ENCODE assay signal across 17 cellular contexts in the genomic region with DNA sequence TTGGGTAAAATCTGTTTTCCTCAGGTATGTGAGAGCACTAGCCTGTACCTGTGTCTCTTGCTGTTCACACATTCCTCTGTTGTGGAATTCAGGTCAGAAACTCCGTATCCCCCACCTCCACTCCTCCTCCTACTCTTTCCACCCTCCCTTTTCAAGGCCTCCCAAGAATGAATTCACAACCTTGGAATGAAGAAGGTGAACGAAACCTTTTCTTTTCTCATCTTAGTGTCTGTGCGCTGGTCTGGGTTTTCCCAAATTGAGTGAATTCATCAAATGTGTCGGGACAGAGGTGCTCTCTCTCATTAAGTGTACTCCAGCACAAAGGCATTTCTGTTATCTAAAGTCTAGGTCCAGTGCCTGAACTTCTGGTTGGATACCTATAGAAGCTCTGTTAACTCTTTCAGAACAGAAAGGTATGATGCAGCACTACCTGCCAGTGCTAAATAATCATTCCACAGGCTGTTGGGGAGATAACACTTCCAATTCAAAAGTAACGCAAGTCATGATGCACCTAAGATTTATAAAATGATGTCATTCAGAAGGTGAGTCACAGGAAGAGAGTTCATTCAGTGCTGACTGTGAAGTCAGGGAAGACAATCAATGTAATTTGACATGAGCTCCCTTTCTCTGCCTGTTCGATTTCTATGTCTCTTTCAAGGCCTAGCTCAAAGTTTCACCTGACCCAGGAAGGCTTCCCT. TPM values are rescaled to one million over a fixed set of nuclear protein-coding genes. Genes with fewer than 3 reads are reported as not detected.
A peak's percentile ranks its signal among the peaks of the same experiment; 100 is the strongest.
DNase-seq lines count a peak whose midpoint lies in the region; ATAC-seq, FAIRE-seq and TF ChIP-seq lines count a peak whose summit lies in the region.
"Had no signal": no experiment of that assay in that cellular context is flagged by ENCODE, and none has a peak within 500 bp of the region (broad histone marks: within the 10 kb centered on the region; RNA-seq: fewer than 3 reads in every experiment).

No MANE protein-coding gene starts in this region.

- dilution Hi-C loops in keratinocyte (cut with MboI; ENCODE audit: extremely low pct_ligation_motif_present, low sequenced_read_pairs), result no loop called here

- H4K20me1 ChIP-seq in keratinocyte (ENCODE audit: control insufficient read depth, extremely low read depth, insufficient read depth, low read length), result no peaks in the 10 kb centered on the region

- H3K27me3 ChIP-seq in HUES6 (ENCODE audit: control insufficient read depth, insufficient read depth, low read length), result no peaks in the 10 kb centered on the region; the same call in 1 of the 2 replicates
- no peaks in the 10 kb centered on the region for H3K27me3 ChIP-seq in keratinocyte (ENCODE audit: control insufficient read depth, extremely low read depth, insufficient read depth, low read length)
- H3K27me3 ChIP-seq: Peyer's patch, transverse colon had no signal

- DNase-seq in Caki2 (ENCODE audit: low read depth), result peak; percentile 39
- DNase-seq in choroid plexus epithelial cell (ENCODE audit: low read depth), result peak; percentile 26
- DNase-seq in keratinocyte (ENCODE audit: low read depth, low spot score), result peak; percentile 70
- DNase-seq in activated gamma-delta T cell treated with Interleukin-2 at 50 U/mL for 16 hours, result no peak
- DNase-seq in DMS79 (lab: John Stamatoyannopoulos, UW), result no peak
- no peak for DNase-seq in G401 (ENCODE audit: low spot score)
- DNase-seq: activated CD4-positive, alpha-beta T cell treated with anti-CD3 and anti-CD28 coated beads, Interleukin-2, amount 10 ng/mL, durations not matched to agents 7 days and 5 days; activated T-cell treated with anti-CD3 and anti-CD28 coated beads, Interleukin-2, amount 50 U/mL, for 48 hours; cortex of kidney; DMS79 treated with DMSO at 0.1 percent for 48 hours; NCI-H1105 treated with DMSO at 0.1 percent for 48 hours; NCI-H510A treated with DMSO at 0.1 percent for 48 hours; Peyer's patch; T-helper 17 cell; transverse colon had no signal

- H3K9me3 ChIP-seq in HUES6 (ENCODE audit: control insufficient read depth, insufficient read depth, low read depth, low read length) (peaks cover 8% of the 10 kb centered on the region; the same call in 1 of the 2 replicates), keratinocyte (ENCODE audit: control insufficient read depth, low read depth, low read length) (no peaks in the 10 kb centered on the region)
- H3K9me3 ChIP-seq: Peyer's patch, transverse colon had no signal

- H3K9ac ChIP-seq in HUES6 (ENCODE audit: low read length), result peak overlapping the region; percentile 62
- H3K9ac ChIP-seq in keratinocyte (ENCODE audit: control insufficient read depth, extremely low read depth, insufficient read depth, low read length), result peak overlapping the region; percentile 80

- H3K4me3 ChIP-seq in HUES6 (ENCODE audit: low read depth, low read length) (peak overlapping the region; percentile 41), choroid plexus epithelial cell (ENCODE audit: low read depth, low read length) (no peak overlapping the region), keratinocyte (ENCODE audit: control insufficient read depth in 2 of 3, extremely low read depth in 1 of 3, insufficient read depth in 2 of 3, low read depth in 1 of 3, low read length in 3 of 3) (peak overlapping the region in 1 of 3 experiments; percentile 35)
- H3K4me3 ChIP-seq: Peyer's patch, transverse colon had no signal

- no peaks in the 10 kb centered on the region for H3K36me3 ChIP-seq in HUES6 (ENCODE audit: control insufficient read depth, insufficient read depth, low read length)
- H3K36me3 ChIP-seq in keratinocyte (ENCODE audit: control insufficient read depth in 2 of 2, extremely low read depth in 1 of 2, insufficient read depth in 2 of 2, low read length in 2 of 2), result no peaks in the 10 kb centered on the region
- H3K36me3 ChIP-seq: Peyer's patch, transverse colon had no signal

- H3K27ac ChIP-seq in HUES6 (ENCODE audit: low read depth, low read length) (peak overlapping the region; percentile 72; the same call in 1 of the 2 replicates), keratinocyte (ENCODE audit: control insufficient read depth, insufficient read depth, low read length) (peak overlapping the region; percentile 98)
- H3K27ac ChIP-seq: Peyer's patch, transverse colon had no signal

- H3K4me1 ChIP-seq in HUES6 (ENCODE audit: control insufficient read depth, insufficient read depth, low read length), result peaks cover 34% of the 10 kb centered on the region
- peaks cover 55% of the 10 kb centered on the region for H3K4me1 ChIP-seq in keratinocyte (ENCODE audit: control insufficient read depth, extremely low read depth, insufficient read depth, low read length)
- H3K4me1 ChIP-seq: Peyer's patch, transverse colon had no signal

- H3K4me2 ChIP-seq in keratinocyte (ENCODE audit: control insufficient read depth, extremely low read depth, insufficient read depth, low read depth, low read length), result peak overlapping the region; percentile 85

- in situ Hi-C loops in Caki2 (cut with HindIII; ENCODE audit: low pct_unique_long_range_greater_than_20kb, low sequenced_read_pairs), result no loop called here
- in situ Hi-C loops in G401 (cut with HindIII; ENCODE audit: low sequenced_read_pairs), result no loop called here

- no peak overlapping the region for H2AFZ ChIP-seq in keratinocyte (ENCODE audit: control insufficient read depth, low read length)

- no peak for ATAC-seq in HG03354 (IDR thresholded peaks at IDR 0.05; ENCODE audit: poor library complexity, severe bottlenecking, unreplicated experiment)
- ATAC-seq: T-helper 17 cell had no signal

- H3K79me2 ChIP-seq in keratinocyte (ENCODE audit: control insufficient read depth, insufficient read depth, low read length), result no peaks in the 10 kb centered on the region

- FAIRE-seq in keratinocyte (lab: Jason Lieb, UNC), result peak; percentile 66

- TF ChIP-seq CTCF in choroid plexus epithelial cell (conservative IDR thresholded peaks at IDR 0.05; ENCODE audit: low read depth, low read length) (no peak), keratinocyte (optimal IDR thresholded peaks at IDR 0.05 in 1 of 3, IDR thresholded peaks at IDR 0.05 in 1 of 3, conservative IDR thresholded peaks at IDR 0.05 in 1 of 3; ENCODE audit: extremely low read depth in 1 of 3, insufficient read depth in 2 of 3, low read length in 3 of 3) (no peak)

- no peaks in the 10 kb centered on the region for H3K9me1 ChIP-seq in keratinocyte (ENCODE audit: control insufficient read depth, extremely low read depth, insufficient read depth, low read length)

RNA-seq across cellular contexts. Expression of a gene that starts 41.9 kb away (rescaled TPM):
- total RNA-seq in Caki2 (2014; rRNA removed; shearing (Covaris generic); ENCODE audit: low replicate concordance), result not detected in 2 replicates
- 15.4 to 25.0 TPM (median 18.8 TPM) in 3 replicates for polyA plus RNA-seq in keratinocyte
- polyA plus RNA-seq in keratinocyte (2011; ENCODE audit: low read depth), result 3.9 TPM
- polyA plus RNA-seq in keratinocyte (2011; cell fraction: cytosol; rRNA removed), result 8.4 and 10.5 TPM in 2 replicates
- polyA plus RNA-seq in keratinocyte (2011; cell fraction: nucleus; rRNA removed), result 62.3 and 71.9 TPM in 2 replicates
- 8.9 and 14.6 TPM in 2 replicates for polyA plus RNA-seq in keratinocyte (2012; ENCODE audit: low replicate concordance)
- 9.4 to 27.0 TPM (median 23.9 TPM) in 3 replicates for polyA minus RNA-seq in keratinocyte
- polyA minus RNA-seq in keratinocyte (2011; cell fraction: cytosol; rRNA and poly(A)+ RNA removed), result 12.5 TPM
- polyA minus RNA-seq in keratinocyte (2011; cell fraction: nucleus; rRNA and poly(A)+ RNA removed), result 41.3 and 74.4 TPM in 2 replicates
- total RNA-seq in G401 (2014; rRNA removed; shearing (Covaris generic)), result not detected in 2 replicates
- total RNA-seq: activated CD4-positive, alpha-beta T cell treated with anti-CD3 and anti-CD28 coated beads, Interleukin-2, amount 10 ng/mL, durations not matched to agents 7 days and 5 days; T-helper 17 cell had no signal

RNA-seq across cellular contexts. Expression of a gene that starts 43.3 kb away (rescaled TPM):
- total RNA-seq in Caki2 (2014; rRNA removed; shearing (Covaris generic); ENCODE audit: low replicate concordance), result 1.0 and 11.0 TPM in 2 replicates
- 42.4 to 81.5 TPM (median 53.2 TPM) in 3 replicates for polyA plus RNA-seq in keratinocyte
- 16.3 TPM for polyA plus RNA-seq in keratinocyte (2011; ENCODE audit: low read depth)
- 8.9 and 14.2 TPM in 2 replicates for polyA plus RNA-seq in keratinocyte (2011; cell fraction: cytosol; rRNA removed)
- 219 and 282 TPM in 2 replicates for polyA plus RNA-seq in keratinocyte (2011; cell fraction: nucleus; rRNA removed)
- 27.5 and 29.1 TPM in 2 replicates for polyA plus RNA-seq in keratinocyte (2012; ENCODE audit: low replicate concordance)
- polyA minus RNA-seq in keratinocyte, result 39.8 to 170 TPM (median 104 TPM) in 3 replicates
- 17.3 TPM for polyA minus RNA-seq in keratinocyte (2011; cell fraction: cytosol; rRNA and poly(A)+ RNA removed)
- polyA minus RNA-seq in keratinocyte (2011; cell fraction: nucleus; rRNA and poly(A)+ RNA removed), result 151 and 221 TPM in 2 replicates
- 0.24 and 3.7 TPM in 2 replicates for total RNA-seq in G401 (2014; rRNA removed; shearing (Covaris generic))
- total RNA-seq: activated CD4-positive, alpha-beta T cell treated with anti-CD3 and anti-CD28 coated beads, Interleukin-2, amount 10 ng/mL, durations not matched to agents 7 days and 5 days; T-helper 17 cell had no signal

Comparison
In these comparisons a context has a peak if more than half of its experiments do, and no peak if none do; other contexts are left out.
1. DNase-seq: peak in Caki2 (single experiment), choroid plexus epithelial cell (single experiment) and keratinocyte (single experiment); none in activated gamma-delta T cell treated with Interleukin-2 at 50 U/mL for 16 hours (single experiment), DMS79 (single experiment) and G401 (single experiment).